8 cellular contexts compared by ENCODE assay signal in the genomic region with DNA sequence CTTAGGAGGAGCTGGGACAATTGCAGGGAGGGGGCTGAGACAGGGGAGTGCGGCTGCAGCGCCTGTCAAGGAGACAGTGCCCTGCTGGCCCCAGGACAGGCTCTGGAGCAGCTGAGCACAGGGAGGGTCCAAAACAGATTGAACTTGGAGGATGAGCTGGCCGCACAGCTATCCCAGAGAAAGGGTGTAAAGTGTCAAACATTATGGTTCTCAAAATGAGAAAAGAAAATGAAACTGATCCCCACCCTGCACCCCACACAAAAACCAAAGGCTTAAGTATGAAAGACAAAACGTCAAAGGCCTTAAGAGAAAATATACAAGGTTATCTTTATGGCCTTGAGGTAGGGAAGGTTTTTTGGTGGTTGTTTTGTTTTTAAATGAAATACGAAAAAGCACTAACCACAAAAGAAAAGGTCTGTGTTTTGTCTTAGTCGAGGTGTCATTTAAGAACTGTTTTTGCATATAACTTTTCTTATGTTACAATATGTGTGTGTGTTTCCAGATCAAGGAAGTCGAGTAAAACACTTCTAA.
A peak's percentile ranks its signal among the peaks of the same experiment; 100 is the strongest.
DNase-seq lines count a peak whose midpoint lies in the region; ATAC-seq and TF ChIP-seq lines count a peak whose summit lies in the region.

No MANE protein-coding gene starts in this region.

- no peaks in the 10 kb centered on the region for H3K27me3 ChIP-seq in heart left ventricle
- H3K27me3 ChIP-seq in tibial nerve: no peaks in the 10 kb centered on the region

- no peak overlapping the region for H3K27ac Mint-ChIP-seq in HFFc6
- peak overlapping the region; percentile 98 to 99 for H3K27ac Mint-ChIP-seq in T-cell

- H3K9me3 Mint-ChIP-seq in HFFc6 (no peaks in the 10 kb centered on the region), T-cell (no peaks in the 10 kb centered on the region)

- CTCF ChIA-PET in T-cell (lab: Charles Lee): interaction anchor here in 1 of 2 donors (0.9 to 1.9 kb wide), 2 partner anchors 14 to 22 kb away, joined by 4 to 8 read pairs; no protein-coding TSS in a partner anchor

- H3K36me3 ChIP-seq in heart left ventricle (no peaks in the 10 kb centered on the region), tibial nerve (no peaks in the 10 kb centered on the region)

- intact Hi-C loops in heart left ventricle (cut with DNase I): loop anchor here in 2 of 10 donors (5.0 to 10.0 kb wide), 3 partner anchors 43 to 106 kb away; no protein-coding TSS in a partner anchor

- H3K9me3 ChIP-seq in heart left ventricle: no peaks in the 10 kb centered on the region
- H3K9me3 ChIP-seq in tibial nerve: no peaks in the 10 kb centered on the region

- H3K27me3 Mint-ChIP-seq in HFFc6 (ENCODE audit: insufficient read depth): peaks cover 4% of the 10 kb centered on the region; the same call in 1 of the 2 replicates
- H3K27me3 Mint-ChIP-seq in T-cell: no peaks in the 10 kb centered on the region

- TF ChIP-seq CTCF in HFFc6 (IDR thresholded peaks at IDR 0.05) (no peak), heart left ventricle (IDR thresholded peaks at IDR 0.05) (no peak), tibial nerve (IDR thresholded peaks at IDR 0.05) (no peak)

- DNase-seq in HFFc6 (no peak), T-cell (peak in 17 of 34 experiments; percentile 24 to 60 (median 44)), heart left ventricle (peak in 2 of 5 donors; percentile 42 to 46), tibial nerve (ENCODE audit: low spot score in 2 of 2) (no peak), NCI-H524 treated with DMSO at 0.1 percent for 48 hours (lab: John Stamatoyannopoulos, UW) (no peak), HT-29 (ENCODE audit: low spot score) (no peak), NCI-H1105 (lab: John Stamatoyannopoulos, UW) (no peak)

- H3K4me3 Mint-ChIP-seq in HFFc6: peak overlapping the region; percentile 31; the same call in 1 of the 2 replicates
- peak overlapping the region; percentile 75 to 79 (median 77) for H3K4me3 Mint-ChIP-seq in T-cell

- H3K4me1 ChIP-seq in heart left ventricle: peaks cover 0 to 93% (median 73%) of the 10 kb centered on the region in 12 donors
- peaks cover 0 to 98% (median 64%) of the 10 kb centered on the region in 4 donors for H3K4me1 ChIP-seq in tibial nerve

- H3K27ac ChIP-seq in heart left ventricle (peak overlapping the region; percentile 18 to 83 (median 52)), tibial nerve (peak overlapping the region in 3 of 4 donors; percentile 39 to 83 (median 73))

- WGBS in heart left ventricle, 4 donors: 51 to 61% (median 55%) methylated on average over 7 of the region's 7 CpGs
- 39 to 50% methylated on average over 7 of the region's 7 CpGs for WGBS in tibial nerve, 2 donors

- ATAC-seq in GM18498 (IDR thresholded peaks at IDR 0.05; ENCODE audit: unreplicated experiment) (peak; percentile 76), T-cell (replicated peaks in 1 of 4) (peak; percentile 44 to 82 (median 59)), heart left ventricle (peak in 3 of 4 donors; percentile 25 to 37 (median 35))

- H3K4me1 Mint-ChIP-seq in HFFc6 (ENCODE audit: low read depth): peaks cover 28% of the 10 kb centered on the region; the same call in 1 of the 2 replicates
- peaks cover 76 to 93% (median 84%) of the 10 kb centered on the region in 3 donors for H3K4me1 Mint-ChIP-seq in T-cell

- POLR2A ChIA-PET in T-cell (lab: Charles Lee): no interaction called here

- TF ChIP-seq EP300 in tibial nerve (IDR thresholded peaks at IDR 0.05): no peak

- H3K36me3 Mint-ChIP-seq in HFFc6 (ENCODE audit: low read depth): no peaks in the 10 kb centered on the region
- peaks cover under 1% of the 10 kb centered on the region for H3K36me3 Mint-ChIP-seq in T-cell

- no peak for TF ChIP-seq POLR2A in heart left ventricle (IDR thresholded peaks at IDR 0.05)
- TF ChIP-seq POLR2A in tibial nerve (IDR thresholded peaks at IDR 0.05): no peak

- H3K4me3 ChIP-seq in heart left ventricle (peak overlapping the region in 1 of 12 donors; percentile 3), tibial nerve (no peak overlapping the region)
